In genomic region chr22:17400305-17400704, GRCh38 we compare ENCODE assay signal across 1 cellular context.
TF ChIP-seq lines count a peak whose summit lies in the region.

No MANE protein-coding gene starts in this region.

TF ChIP-seq in HEK293, 187 proteins besides CTCF, POLR2A, EP300 and RAD21 (continued from another document):
- TF ChIP-seq ZNF18 (tag by site-specific recombination; IDR thresholded peaks at IDR 0.05) = no peak
